In genomic region chr1:43991476-43992231, GRCh38 we compare ENCODE assay signal across 8 cellular contexts. TPM values are rescaled to one million over a fixed set of nuclear protein-coding genes. Genes with fewer than 3 reads are reported as not detected.
A peak's percentile ranks its signal among the peaks of the same experiment; 100 is the strongest.
DNase-seq lines count a peak whose midpoint lies in the region; ATAC-seq and TF ChIP-seq lines count a peak whose summit lies in the region.

TSS of gene CCDC24 (plus strand) at chr1:43991599. CDS start at chr1:43991879, 280 bp downstream.

- DNase-seq in GDM1 (lab: John Stamatoyannopoulos, UW) (peak; percentile 55), HEK293T (ENCODE audit: extremely low spot score) (peak; percentile 70), NB4 (ENCODE audit: low read depth) (peak; percentile 73), T-helper 17 cell (peak; percentile 56 to 74 (median 73)), ascending aorta (ENCODE audit: low spot score in 2 of 2) (peak; percentile 69 to 95), hepatic stellate cell (ENCODE audit: low spot score) (peak; percentile 94), retina (peak; percentile 85), aorta (peak; percentile 93 to 97)

- H3K9me3 ChIP-seq in T-helper 17 cell (ENCODE audit: control insufficient read depth, low read length, poor library complexity, severe bottlenecking) (no peaks in the 10 kb centered on the region), ascending aorta (no peaks in the 10 kb centered on the region), aorta (ENCODE audit: control insufficient read depth, low read length) (no peaks in the 10 kb centered on the region)

- H3K27me3 ChIP-seq in ascending aorta (no peaks in the 10 kb centered on the region), aorta (ENCODE audit: control insufficient read depth in 1 of 2, insufficient read depth in 2 of 2, low read length in 1 of 2) (no peaks in the 10 kb centered on the region)

- H3K27me3 Mint-ChIP-seq in T-helper 17 cell, result no peaks in the 10 kb centered on the region

- no peaks in the 10 kb centered on the region for H3K36me3 Mint-ChIP-seq in T-helper 17 cell (ENCODE audit: low read depth)

- POLR2A ChIA-PET in HEK293T (lab: Yijun Ruan, JAX), result interaction anchor here (0.8 to 1.5 kb wide), 4 partner anchors 14 to 640 kb away, joined by 3 to 5 read pairs (median 4); partner anchors contain the start of gene IPO13

- 0 to 1% methylated on average over 60 to 66 of the region's 66 CpGs for WGBS in aorta, 2 donors

- peak within 1 kb of the TSS; percentile 93 for H3K4me3 Mint-ChIP-seq in T-helper 17 cell

- TF ChIP-seq CTCF in NB4 (IDR thresholded peaks at IDR 0.05; ENCODE audit: low read depth, low read length), result no peak
- TF ChIP-seq CTCF in ascending aorta (IDR thresholded peaks at IDR 0.05), result no peak

- TF ChIP-seq POLR2A in NB4 (IDR thresholded peaks at IDR 0.05; ENCODE audit: extremely low read depth, insufficient read length), result no peak

- peaks cover 20% of the 10 kb centered on the region for H3K4me1 Mint-ChIP-seq in T-helper 17 cell

- H3K36me3 ChIP-seq in ascending aorta (no peaks in the 10 kb centered on the region), aorta (ENCODE audit: control insufficient read depth in 1 of 2, insufficient read depth in 2 of 2, low read length in 1 of 2) (no peaks in the 10 kb centered on the region)

- peak within 1 kb of the TSS; percentile 85 for H3K27ac Mint-ChIP-seq in T-helper 17 cell

- intact Hi-C loops in ascending aorta (cut with DNase I), result loop anchor here (1.0 to 10.0 kb wide), 5 partner anchors 17 to 1657 kb away; partner anchors contain the start of genes ATP6V0B, FOXJ3 and IPO13
- intact Hi-C loops in aorta (cut with DNase I), result loop anchor here in 1 of 2 donors (5.0 to 10.0 kb wide), 2 partner anchors 41 to 223 kb away; partner anchors contain the start of genes DMAP1 and SLC6A9

- peak within 1 kb of the TSS; percentile 72 to 80 for H3K27ac ChIP-seq in ascending aorta
- peak within 1 kb of the TSS in 1 of 2 donors; percentile 34 for H3K27ac ChIP-seq in aorta (ENCODE audit: low read depth in 1 of 2, low read length in 2 of 2)

- H3K4me3 ChIP-seq in NB4 (ENCODE audit: low read depth, low read length) (peak within 1 kb of the TSS; percentile 59), ascending aorta (peak within 1 kb of the TSS; percentile 71 to 72), aorta (ENCODE audit: low read length in 2 of 2) (peak within 1 kb of the TSS; percentile 36 to 55)

- H3K4me1 ChIP-seq in ascending aorta (peaks cover 10 to 20% of the 10 kb centered on the region in 2 donors), aorta (ENCODE audit: control insufficient read depth in 1 of 2, insufficient read depth in 2 of 2, low read length in 2 of 2) (no peaks in the 10 kb centered on the region)

- ATAC-seq in T-helper 17 cell, result peak; percentile 86
- ATAC-seq in aorta (ENCODE audit: low FRiP score), result peak; percentile 92

- CTCF ChIA-PET in HEK293T (lab: Yijun Ruan, JAX), result interaction anchor here (0.8 to 1.8 kb wide), 3 partner anchors 15 to 57 kb away, joined by 3 to 6 read pairs (median 5); no protein-coding TSS in a partner anchor

TF ChIP-seq in HEK293T, 16 proteins besides CTCF, POLR2A, EP300 and RAD21:
- no peak for TF ChIP-seq HDGF (IDR thresholded peaks at IDR 0.05; ENCODE audit: borderline replicate concordance)
- peak; percentile 33 for TF ChIP-seq L3MBTL2 (conservative IDR thresholded peaks at IDR 0.05)
- no peak for TF ChIP-seq NFRKB (IDR thresholded peaks at IDR 0.05)

RNA-seq across cellular contexts. Expression of gene CCDC24, which starts in this region (rescaled TPM):
- total RNA-seq in T-helper 17 cell (1 to 10 TPM; 1.4 to 1.5 TPM), ascending aorta (4.8 TPM), aorta (1 to 10 TPM; 2.6 to 6.0 TPM)
- 10 to 100 TPM in 1 of 2 donors, 1 to 10 TPM in 1; 5.8 to 29.7 TPM for polyA plus RNA-seq in aorta
